8 cellular contexts compared by ENCODE assay signal in genomic region chr19:3987619-3988371, GRCh38. TPM values are rescaled to one million over a fixed set of nuclear protein-coding genes. Genes with fewer than 3 reads are reported as not detected.
DNase-seq lines count a peak whose midpoint lies in the region; ATAC-seq and TF ChIP-seq lines count a peak whose summit lies in the region.

No MANE protein-coding gene starts in this region.

- peak; percentile 94 for TF ChIP-seq CTCF in GM06990 (IDR thresholded peaks at IDR 0.05; ENCODE audit: insufficient read depth, low read length, poor library complexity, severe bottlenecking)
- TF ChIP-seq CTCF in endodermal cell (conservative IDR thresholded peaks at IDR 0.05): peak; percentile 86
- peak; percentile 84 for TF ChIP-seq CTCF in mesothelial cell of epicardium (IDR thresholded peaks at IDR 0.05; ENCODE audit: unreplicated experiment)

- 21 to 31% methylated on average over 13 to 30 of the region's 30 CpGs for WGBS in endodermal cell (ENCODE audit: insufficient coverage in 1 of 2, insufficient read length in 1 of 2), 2 experiments

- peak overlapping the region; percentile 60 for H3K4me3 ChIP-seq in GM06990 (replicated peaks; ENCODE audit: low read depth, low read length)
- peak overlapping the region; percentile 12 for H3K4me3 ChIP-seq in NT2/D1 (ENCODE audit: insufficient read length, low read depth)
- peak overlapping the region; percentile 93 for H3K4me3 ChIP-seq in endodermal cell (ENCODE audit: low read length)

- no peaks in the 10 kb centered on the region for H3K27me3 ChIP-seq in GM06990 (replicated peaks; ENCODE audit: control insufficient read depth, insufficient read depth, low read length)
- H3K27me3 ChIP-seq in NT2/D1 (ENCODE audit: insufficient read depth, insufficient read length): no peaks in the 10 kb centered on the region
- H3K27me3 ChIP-seq in endodermal cell (ENCODE audit: control insufficient read depth, insufficient read depth, low read length, poor library complexity, severe bottlenecking): no peaks in the 10 kb centered on the region

- H3K27ac Mint-ChIP-seq in endodermal cell (peak overlapping the region; percentile 64), mesothelial cell of epicardium (peak overlapping the region; percentile 79)

- H3K4me1 ChIP-seq in NT2/D1 (ENCODE audit: insufficient read depth, insufficient read length): peaks cover 15% of the 10 kb centered on the region
- no peaks in the 10 kb centered on the region for H3K4me1 ChIP-seq in endodermal cell (ENCODE audit: control insufficient read depth, insufficient read depth, low read length)

- H3K9me3 ChIP-seq in NT2/D1 (ENCODE audit: insufficient read depth, low read length) (no peaks in the 10 kb centered on the region), endodermal cell (ENCODE audit: control insufficient read depth, low read length) (no peaks in the 10 kb centered on the region)

- no peaks in the 10 kb centered on the region for H3K27me3 Mint-ChIP-seq in endodermal cell (ENCODE audit: insufficient read depth)
- peaks cover 4% of the 10 kb centered on the region for H3K27me3 Mint-ChIP-seq in mesothelial cell of epicardium (ENCODE audit: low read depth)

- H3K4me3 Mint-ChIP-seq in endodermal cell: peak overlapping the region; percentile 99
- H3K4me3 Mint-ChIP-seq in mesothelial cell of epicardium: peak overlapping the region; percentile 56

- peaks cover 21% of the 10 kb centered on the region for H3K4me1 Mint-ChIP-seq in endodermal cell
- H3K4me1 Mint-ChIP-seq in mesothelial cell of epicardium: peaks cover 36% of the 10 kb centered on the region

- H3K36me3 ChIP-seq in GM06990 (ENCODE audit: control insufficient read depth, insufficient read depth, low read length): peaks cover 15% of the 10 kb centered on the region
- peaks cover 23% of the 10 kb centered on the region for H3K36me3 ChIP-seq in NT2/D1 (ENCODE audit: insufficient read depth, insufficient read length, low read length)
- H3K36me3 ChIP-seq in endodermal cell (ENCODE audit: control insufficient read depth, insufficient read depth, low read length): peaks cover 20% of the 10 kb centered on the region

- H3K27ac ChIP-seq in endodermal cell (ENCODE audit: low read depth, low read length): no peak overlapping the region

- peak; percentile 88 for DNase-seq in GM06990 (ENCODE audit: extremely low read depth, insufficient read length)
- DNase-seq in HuH-7.5 (ENCODE audit: low spot score): peak; percentile 88
- peak; percentile 75 for DNase-seq in NT2/D1 (ENCODE audit: low read depth, low spot score)
- DNase-seq in activated CD8-positive, alpha-beta memory T cell treated with anti-CD3 and anti-CD28 coated beads, Interleukin-2, amount 50 U/mL, for 1 hour (ENCODE audit: extremely low read depth): peak; percentile 68
- peak; percentile 92 for DNase-seq in endodermal cell
- DNase-seq in mesothelial cell of epicardium (ENCODE audit: low spot score in 2 of 2, unreplicated experiment in 2 of 2): peak; percentile 83 to 91
- peak; percentile 72 to 75 for DNase-seq in stimulated activated CD8-positive, alpha-beta memory T cell treated with anti-CD3 and anti-CD28 coated beads, Interleukin-15, amount 100 ng/mL, for 4 hours (ENCODE audit: low read depth in 2 of 2)

- no peak for ATAC-seq in GM18519 (IDR thresholded peaks at IDR 0.05; ENCODE audit: low FRiP score, unreplicated experiment)

- H3K9me3 Mint-ChIP-seq in endodermal cell: no peaks in the 10 kb centered on the region
- no peaks in the 10 kb centered on the region for H3K9me3 Mint-ChIP-seq in mesothelial cell of epicardium

- H3K9ac ChIP-seq in NT2/D1 (ENCODE audit: insufficient read length, low read depth): peak overlapping the region; percentile 42
- no peak overlapping the region for H3K9ac ChIP-seq in endodermal cell (ENCODE audit: extremely low read depth, low read length, poor library complexity, severe bottlenecking)

- H3K36me3 Mint-ChIP-seq in endodermal cell (ENCODE audit: low read depth) (peaks cover 24% of the 10 kb centered on the region), mesothelial cell of epicardium (peaks cover 15% of the 10 kb centered on the region)

RNA-seq across cellular contexts. Expression of gene EEF2, which starts 2.5 kb away (rescaled TPM):
- total RNA-seq in endodermal cell: 1,000 to 10,000 TPM; 1,913 to 2,886 TPM
- 1,668 TPM for polyA plus RNA-seq in endodermal cell (2013, experiment 1 of 2)
- 1,515 TPM for polyA plus RNA-seq in endodermal cell (2013, experiment 2 of 2)
- total RNA-seq in mesothelial cell of epicardium: 2,808 to 2,923 TPM (median 2,892 TPM) in 3 replicates

RNA-seq across cellular contexts. Expression of gene DAPK3, which starts 16.9 kb away (rescaled TPM):
- total RNA-seq in endodermal cell (100 to 1,000 TPM in 1 of 2 donors, 10 to 100 TPM in 1; 89.9 to 106 TPM), mesothelial cell of epicardium (127 to 135 TPM (median 131 TPM) in 3 replicates)
- 64.1 TPM for polyA plus RNA-seq in endodermal cell (2013, experiment 1 of 2)
- 54.5 TPM for polyA plus RNA-seq in endodermal cell (2013, experiment 2 of 2)

RNA-seq across cellular contexts. Expression of gene PIAS4, which starts 19.7 kb away (rescaled TPM):
- 10 to 100 TPM; 57.5 to 58.1 TPM for total RNA-seq in endodermal cell
- polyA plus RNA-seq in endodermal cell (2013, experiment 1 of 2): 35.5 TPM
- polyA plus RNA-seq in endodermal cell (2013, experiment 2 of 2): 30.9 TPM
- total RNA-seq in mesothelial cell of epicardium: 47.9 to 50.1 TPM (median 48.0 TPM) in 3 replicates

RNA-seq across cellular contexts. Expression of gene NMRK2, which starts 54.9 kb away (rescaled TPM):
- total RNA-seq in endodermal cell (10 to 100 TPM; 22.1 to 36.4 TPM), mesothelial cell of epicardium (not detected in 3 replicates)
- polyA plus RNA-seq in endodermal cell (2013, experiment 1 of 2): 8.8 TPM
- polyA plus RNA-seq in endodermal cell (2013, experiment 2 of 2): 6.7 TPM

Comparison
In these comparisons a context has a peak if more than half of its experiments do, and no peak if none do; other contexts are left out.
1. H3K4me3 ChIP-seq: peak in every context shown above with its lines; median percentile 93 in endodermal cell; 60 in GM06990; 12 in NT2/D1.